1 cellular context compared by ENCODE assay signal in the genomic region with DNA sequence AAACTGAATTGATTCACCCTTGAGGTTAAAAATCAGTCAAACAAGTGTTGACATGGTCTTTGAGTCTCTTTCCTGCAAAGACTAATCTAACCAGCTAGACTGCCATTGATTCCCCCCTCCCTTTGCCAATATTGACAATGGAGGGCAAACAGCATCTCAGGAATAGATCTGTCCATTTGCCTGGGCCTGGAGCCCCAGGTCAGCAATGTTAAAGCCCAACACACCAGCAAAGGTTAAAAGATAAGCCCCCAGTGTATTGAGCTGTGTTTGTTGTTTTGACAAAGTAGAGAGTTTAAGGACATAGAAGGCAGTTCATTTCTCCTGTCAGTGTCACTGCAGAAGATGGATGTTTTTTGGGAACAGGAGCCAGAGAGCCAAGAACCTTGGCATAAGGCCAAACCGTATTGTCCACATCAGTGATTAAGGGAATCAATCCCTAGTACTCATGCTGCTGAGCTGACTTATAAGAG.
A peak's percentile ranks its signal among the peaks of the same experiment; 100 is the strongest.
TF ChIP-seq lines count a peak whose summit lies in the region.

No MANE protein-coding gene starts in this region.

TF ChIP-seq in HepG2, 621 proteins besides CTCF, POLR2A, EP300 and RAD21 (continued from another document and continues in another):
- TF ChIP-seq, protein P1, sequence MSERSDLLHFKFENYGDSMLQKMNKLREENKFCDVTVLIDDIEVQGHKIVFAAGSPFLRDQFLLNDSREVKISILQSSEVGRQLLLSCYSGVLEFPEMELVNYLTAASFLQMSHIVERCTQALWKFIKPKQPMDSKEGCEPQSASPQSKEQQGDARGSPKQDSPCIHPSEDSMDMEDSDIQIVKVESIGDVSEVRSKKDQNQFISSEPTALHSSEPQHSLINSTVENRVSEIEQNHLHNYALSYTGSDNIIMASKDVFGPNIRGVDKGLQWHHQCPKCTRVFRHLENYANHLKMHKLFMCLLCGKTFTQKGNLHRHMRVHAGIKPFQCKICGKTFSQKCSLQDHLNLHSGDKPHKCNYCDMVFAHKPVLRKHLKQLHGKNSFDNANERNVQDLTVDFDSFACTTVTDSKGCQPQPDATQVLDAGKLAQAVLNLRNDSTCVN (CRISPR knock-in tag; IDR thresholded peaks at IDR 0.05; ENCODE audit: borderline replicate concordance): no peak
- TF ChIP-seq HMGA1 (CRISPR knock-in tag; conservative IDR thresholded peaks at IDR 0.05) (no peak), HNF4G (IDR thresholded peaks at IDR 0.05; ENCODE audit: borderline replicate concordance, low read depth, low read length) (peak; percentile 55), HNF4G (CRISPR knock-in tag; IDR thresholded peaks at IDR 0.05; ENCODE audit: borderline replicate concordance, low read depth) (0 out of 2 replicates have a peak, but pooled peaks have one; percentile 36), HOXA7 (CRISPR knock-in tag; IDR thresholded peaks at IDR 0.05) (no peak), PRPF4 (IDR thresholded peaks at IDR 0.05; ENCODE audit: low read depth, low read length, poor library complexity, severe bottlenecking) (no peak), NFIB (CRISPR knock-in tag; IDR thresholded peaks at IDR 0.05; ENCODE audit: borderline replicate concordance) (0 out of 2 replicates have a peak, but pooled peaks have one; percentile 62), PAWR (CRISPR knock-in tag; IDR thresholded peaks at IDR 0.05; ENCODE audit: borderline replicate concordance) (no peak), ZNF3 (CRISPR knock-in tag; IDR thresholded peaks at IDR 0.05) (no peak), MIER3 (CRISPR knock-in tag; IDR thresholded peaks at IDR 0.05; ENCODE audit: borderline replicate concordance) (peak; percentile 64; the same call in 1 of the 2 replicates), ZBTB20 (CRISPR knock-in tag; IDR thresholded peaks at IDR 0.05; ENCODE audit: borderline replicate concordance, low read depth) (peak; percentile 91; the same call in 1 of the 2 replicates), MAZ (IDR thresholded peaks at IDR 0.05; ENCODE audit: borderline replicate concordance, low read depth, low read length) (0 out of 2 replicates have a peak, but pooled peaks have one; percentile 46), MAZ (CRISPR knock-in tag; IDR thresholded peaks at IDR 0.05; ENCODE audit: low read depth) (peak; percentile 66; the same call in 1 of the 2 replicates), U2AF1 (optimal IDR thresholded peaks at IDR 0.05; ENCODE audit: low read depth, low read length) (no peak), SNAPC2 (CRISPR knock-in tag; IDR thresholded peaks at IDR 0.05) (no peak), TBL1XR1 (IDR thresholded peaks at IDR 0.05; ENCODE audit: borderline replicate concordance, low read length, partially characterized antibody) (peak; percentile 90), TCF12 (IDR thresholded peaks at IDR 0.05) (no peak), TCF12 (CRISPR knock-in tag; IDR thresholded peaks at IDR 0.05) (peak; percentile 92; the same call in 1 of the 2 replicates), ZNF720 (CRISPR knock-in tag; IDR thresholded peaks at IDR 0.05) (no peak), ZNF382 (CRISPR knock-in tag; IDR thresholded peaks at IDR 0.05; ENCODE audit: borderline replicate concordance) (no peak), CHD4 (IDR thresholded peaks at IDR 0.05; ENCODE audit: borderline replicate concordance, low read length) (no peak), YY1 (IDR thresholded peaks at IDR 0.05; ENCODE audit: insufficient read depth, insufficient replicate concordance, low read depth, low read length) (no peak), ETV6 (CRISPR knock-in tag; conservative IDR thresholded peaks at IDR 0.05) (no peak), HOXA5 (CRISPR knock-in tag; IDR thresholded peaks at IDR 0.05) (peak; percentile 100), ZNF749 (CRISPR knock-in tag; IDR thresholded peaks at IDR 0.05; ENCODE audit: borderline replicate concordance) (no peak; the same call in 1 of the 2 replicates), JARID2 (CRISPR knock-in tag; IDR thresholded peaks at IDR 0.05; ENCODE audit: insufficient replicate concordance) (no peak), HDAC6 (IDR thresholded peaks at IDR 0.05; ENCODE audit: low read depth, low read length) (no peak), SIX1 (CRISPR knock-in tag; IDR thresholded peaks at IDR 0.05; ENCODE audit: borderline replicate concordance) (peak; percentile 55), KLF12 (CRISPR knock-in tag; IDR thresholded peaks at IDR 0.05; ENCODE audit: borderline replicate concordance) (peak; percentile 58; the same call in 1 of the 2 replicates)
- TF ChIP-seq, protein P2, sequence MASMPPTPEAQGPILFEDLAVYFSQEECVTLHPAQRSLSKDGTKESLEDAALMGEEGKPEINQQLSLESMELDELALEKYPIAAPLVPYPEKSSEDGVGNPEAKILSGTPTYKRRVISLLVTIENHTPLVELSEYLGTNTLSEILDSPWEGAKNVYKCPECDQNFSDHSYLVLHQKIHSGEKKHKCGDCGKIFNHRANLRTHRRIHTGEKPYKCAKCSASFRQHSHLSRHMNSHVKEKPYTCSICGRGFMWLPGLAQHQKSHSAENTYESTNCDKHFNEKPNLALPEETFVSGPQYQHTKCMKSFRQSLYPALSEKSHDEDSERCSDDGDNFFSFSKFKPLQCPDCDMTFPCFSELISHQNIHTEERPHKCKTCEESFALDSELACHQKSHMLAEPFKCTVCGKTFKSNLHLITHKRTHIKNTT (CRISPR knock-in tag; IDR thresholded peaks at IDR 0.05): no peak
- TF ChIP-seq, protein P3, sequence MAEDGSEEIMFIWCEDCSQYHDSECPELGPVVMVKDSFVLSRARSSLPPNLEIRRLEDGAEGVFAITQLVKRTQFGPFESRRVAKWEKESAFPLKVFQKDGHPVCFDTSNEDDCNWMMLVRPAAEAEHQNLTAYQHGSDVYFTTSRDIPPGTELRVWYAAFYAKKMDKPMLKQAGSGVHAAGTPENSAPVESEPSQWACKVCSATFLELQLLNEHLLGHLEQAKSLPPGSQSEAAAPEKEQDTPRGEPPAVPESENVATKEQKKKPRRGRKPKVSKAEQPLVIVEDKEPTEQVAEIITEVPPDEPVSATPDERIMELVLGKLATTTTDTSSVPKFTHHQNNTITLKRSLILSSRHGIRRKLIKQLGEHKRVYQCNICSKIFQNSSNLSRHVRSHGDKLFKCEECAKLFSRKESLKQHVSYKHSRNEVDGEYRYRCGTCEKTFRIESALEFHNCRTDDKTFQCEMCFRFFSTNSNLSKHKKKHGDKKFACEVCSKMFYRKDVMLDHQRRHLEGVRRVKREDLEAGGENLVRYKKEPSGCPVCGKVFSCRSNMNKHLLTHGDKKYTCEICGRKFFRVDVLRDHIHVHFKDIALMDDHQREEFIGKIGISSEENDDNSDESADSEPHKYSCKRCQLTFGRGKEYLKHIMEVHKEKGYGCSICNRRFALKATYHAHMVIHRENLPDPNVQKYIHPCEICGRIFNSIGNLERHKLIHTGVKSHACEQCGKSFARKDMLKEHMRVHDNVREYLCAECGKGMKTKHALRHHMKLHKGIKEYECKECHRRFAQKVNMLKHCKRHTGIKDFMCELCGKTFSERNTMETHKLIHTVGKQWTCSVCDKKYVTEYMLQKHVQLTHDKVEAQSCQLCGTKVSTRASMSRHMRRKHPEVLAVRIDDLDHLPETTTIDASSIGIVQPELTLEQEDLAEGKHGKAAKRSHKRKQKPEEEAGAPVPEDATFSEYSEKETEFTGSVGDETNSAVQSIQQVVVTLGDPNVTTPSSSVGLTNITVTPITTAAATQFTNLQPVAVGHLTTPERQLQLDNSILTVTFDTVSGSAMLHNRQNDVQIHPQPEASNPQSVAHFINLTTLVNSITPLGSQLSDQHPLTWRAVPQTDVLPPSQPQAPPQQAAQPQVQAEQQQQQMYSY (CRISPR knock-in tag; IDR thresholded peaks at IDR 0.05): no peak
- TF ChIP-seq, protein P4, sequence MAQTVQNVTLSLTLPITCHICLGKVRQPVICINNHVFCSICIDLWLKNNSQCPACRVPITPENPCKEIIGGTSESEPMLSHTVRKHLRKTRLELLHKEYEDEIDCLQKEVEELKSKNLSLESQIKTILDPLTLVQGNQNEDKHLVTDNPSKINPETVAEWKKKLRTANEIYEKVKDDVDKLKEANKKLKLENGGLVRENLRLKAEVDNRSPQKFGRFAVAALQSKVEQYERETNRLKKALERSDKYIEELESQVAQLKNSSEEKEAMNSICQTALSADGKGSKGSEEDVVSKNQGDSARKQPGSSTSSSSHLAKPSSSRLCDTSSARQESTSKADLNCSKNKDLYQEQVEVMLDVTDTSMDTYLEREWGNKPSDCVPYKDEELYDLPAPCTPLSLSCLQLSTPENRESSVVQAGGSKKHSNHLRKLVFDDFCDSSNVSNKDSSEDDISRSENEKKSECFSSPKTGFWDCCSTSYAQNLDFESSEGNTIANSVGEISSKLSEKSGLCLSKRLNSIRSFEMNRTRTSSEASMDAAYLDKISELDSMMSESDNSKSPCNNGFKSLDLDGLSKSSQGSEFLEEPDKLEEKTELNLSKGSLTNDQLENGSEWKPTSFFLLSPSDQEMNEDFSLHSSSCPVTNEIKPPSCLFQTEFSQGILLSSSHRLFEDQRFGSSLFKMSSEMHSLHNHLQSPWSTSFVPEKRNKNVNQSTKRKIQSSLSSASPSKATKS (CRISPR knock-in tag; IDR thresholded peaks at IDR 0.05): no peak
- TF ChIP-seq, protein P5, sequence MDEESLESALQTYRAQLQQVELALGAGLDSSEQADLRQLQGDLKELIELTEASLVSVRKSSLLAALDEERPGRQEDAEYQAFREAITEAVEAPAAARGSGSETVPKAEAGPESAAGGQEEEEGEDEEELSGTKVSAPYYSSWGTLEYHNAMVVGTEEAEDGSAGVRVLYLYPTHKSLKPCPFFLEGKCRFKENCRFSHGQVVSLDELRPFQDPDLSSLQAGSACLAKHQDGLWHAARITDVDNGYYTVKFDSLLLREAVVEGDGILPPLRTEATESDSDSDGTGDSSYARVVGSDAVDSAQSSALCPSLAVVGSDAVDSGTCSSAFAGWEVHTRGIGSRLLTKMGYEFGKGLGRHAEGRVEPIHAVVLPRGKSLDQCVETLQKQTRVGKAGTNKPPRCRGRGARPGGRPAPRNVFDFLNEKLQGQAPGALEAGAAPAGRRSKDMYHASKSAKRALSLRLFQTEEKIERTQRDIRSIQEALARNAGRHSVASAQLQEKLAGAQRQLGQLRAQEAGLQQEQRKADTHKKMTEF (CRISPR knock-in tag; IDR thresholded peaks at IDR 0.05): peak; percentile 87; the same call in 1 of the 2 replicates
- TF ChIP-seq, protein P6, sequence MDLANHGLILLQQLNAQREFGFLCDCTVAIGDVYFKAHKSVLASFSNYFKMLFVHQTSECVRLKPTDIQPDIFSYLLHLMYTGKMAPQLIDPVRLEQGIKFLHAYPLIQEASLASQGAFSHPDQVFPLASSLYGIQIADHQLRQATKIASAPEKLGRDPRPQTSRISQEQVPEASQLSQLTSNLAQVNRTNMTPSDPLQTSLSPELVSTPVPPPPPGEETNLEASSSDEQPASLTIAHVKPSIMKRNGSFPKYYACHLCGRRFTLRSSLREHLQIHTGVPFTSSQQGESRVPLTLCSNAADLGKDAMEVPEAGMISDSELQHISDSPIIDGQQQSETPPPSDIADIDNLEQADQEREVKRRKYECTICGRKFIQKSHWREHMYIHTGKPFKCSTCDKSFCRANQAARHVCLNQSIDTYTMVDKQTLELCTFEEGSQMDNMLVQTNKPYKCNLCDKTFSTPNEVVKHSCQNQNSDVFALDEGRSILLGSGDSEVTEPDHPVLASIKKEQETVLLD (CRISPR knock-in tag; IDR thresholded peaks at IDR 0.05; ENCODE audit: low read depth): no peak
- TF ChIP-seq, protein P7, sequence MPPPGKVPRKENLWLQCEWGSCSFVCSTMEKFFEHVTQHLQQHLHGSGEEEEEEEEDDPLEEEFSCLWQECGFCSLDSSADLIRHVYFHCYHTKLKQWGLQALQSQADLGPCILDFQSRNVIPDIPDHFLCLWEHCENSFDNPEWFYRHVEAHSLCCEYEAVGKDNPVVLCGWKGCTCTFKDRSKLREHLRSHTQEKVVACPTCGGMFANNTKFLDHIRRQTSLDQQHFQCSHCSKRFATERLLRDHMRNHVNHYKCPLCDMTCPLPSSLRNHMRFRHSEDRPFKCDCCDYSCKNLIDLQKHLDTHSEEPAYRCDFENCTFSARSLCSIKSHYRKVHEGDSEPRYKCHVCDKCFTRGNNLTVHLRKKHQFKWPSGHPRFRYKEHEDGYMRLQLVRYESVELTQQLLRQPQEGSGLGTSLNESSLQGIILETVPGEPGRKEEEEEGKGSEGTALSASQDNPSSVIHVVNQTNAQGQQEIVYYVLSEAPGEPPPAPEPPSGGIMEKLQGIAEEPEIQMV (CRISPR knock-in tag; IDR thresholded peaks at IDR 0.05; ENCODE audit: low read depth): no peak
- TF ChIP-seq, protein P8, sequence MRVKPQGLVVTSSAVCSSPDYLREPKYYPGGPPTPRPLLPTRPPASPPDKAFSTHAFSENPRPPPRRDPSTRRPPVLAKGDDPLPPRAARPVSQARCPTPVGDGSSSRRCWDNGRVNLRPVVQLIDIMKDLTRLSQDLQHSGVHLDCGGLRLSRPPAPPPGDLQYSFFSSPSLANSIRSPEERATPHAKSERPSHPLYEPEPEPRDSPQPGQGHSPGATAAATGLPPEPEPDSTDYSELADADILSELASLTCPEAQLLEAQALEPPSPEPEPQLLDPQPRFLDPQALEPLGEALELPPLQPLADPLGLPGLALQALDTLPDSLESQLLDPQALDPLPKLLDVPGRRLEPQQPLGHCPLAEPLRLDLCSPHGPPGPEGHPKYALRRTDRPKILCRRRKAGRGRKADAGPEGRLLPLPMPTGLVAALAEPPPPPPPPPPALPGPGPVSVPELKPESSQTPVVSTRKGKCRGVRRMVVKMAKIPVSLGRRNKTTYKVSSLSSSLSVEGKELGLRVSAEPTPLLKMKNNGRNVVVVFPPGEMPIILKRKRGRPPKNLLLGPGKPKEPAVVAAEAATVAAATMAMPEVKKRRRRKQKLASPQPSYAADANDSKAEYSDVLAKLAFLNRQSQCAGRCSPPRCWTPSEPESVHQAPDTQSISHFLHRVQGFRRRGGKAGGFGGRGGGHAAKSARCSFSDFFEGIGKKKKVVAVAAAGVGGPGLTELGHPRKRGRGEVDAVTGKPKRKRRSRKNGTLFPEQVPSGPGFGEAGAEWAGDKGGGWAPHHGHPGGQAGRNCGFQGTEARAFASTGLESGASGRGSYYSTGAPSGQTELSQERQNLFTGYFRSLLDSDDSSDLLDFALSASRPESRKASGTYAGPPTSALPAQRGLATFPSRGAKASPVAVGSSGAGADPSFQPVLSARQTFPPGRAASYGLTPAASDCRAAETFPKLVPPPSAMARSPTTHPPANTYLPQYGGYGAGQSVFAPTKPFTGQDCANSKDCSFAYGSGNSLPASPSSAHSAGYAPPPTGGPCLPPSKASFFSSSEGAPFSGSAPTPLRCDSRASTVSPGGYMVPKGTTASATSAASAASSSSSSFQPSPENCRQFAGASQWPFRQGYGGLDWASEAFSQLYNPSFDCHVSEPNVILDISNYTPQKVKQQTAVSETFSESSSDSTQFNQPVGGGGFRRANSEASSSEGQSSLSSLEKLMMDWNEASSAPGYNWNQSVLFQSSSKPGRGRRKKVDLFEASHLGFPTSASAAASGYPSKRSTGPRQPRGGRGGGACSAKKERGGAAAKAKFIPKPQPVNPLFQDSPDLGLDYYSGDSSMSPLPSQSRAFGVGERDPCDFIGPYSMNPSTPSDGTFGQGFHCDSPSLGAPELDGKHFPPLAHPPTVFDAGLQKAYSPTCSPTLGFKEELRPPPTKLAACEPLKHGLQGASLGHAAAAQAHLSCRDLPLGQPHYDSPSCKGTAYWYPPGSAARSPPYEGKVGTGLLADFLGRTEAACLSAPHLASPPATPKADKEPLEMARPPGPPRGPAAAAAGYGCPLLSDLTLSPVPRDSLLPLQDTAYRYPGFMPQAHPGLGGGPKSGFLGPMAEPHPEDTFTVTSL (CRISPR knock-in tag; IDR thresholded peaks at IDR 0.05; ENCODE audit: borderline replicate concordance): peak; percentile 99
- TF ChIP-seq, protein P9, sequence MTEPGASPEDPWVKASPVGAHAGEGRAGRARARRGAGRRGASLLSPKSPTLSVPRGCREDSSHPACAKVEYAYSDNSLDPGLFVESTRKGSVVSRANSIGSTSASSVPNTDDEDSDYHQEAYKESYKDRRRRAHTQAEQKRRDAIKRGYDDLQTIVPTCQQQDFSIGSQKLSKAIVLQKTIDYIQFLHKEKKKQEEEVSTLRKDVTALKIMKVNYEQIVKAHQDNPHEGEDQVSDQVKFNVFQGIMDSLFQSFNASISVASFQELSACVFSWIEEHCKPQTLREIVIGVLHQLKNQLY (CRISPR knock-in tag; IDR thresholded peaks at IDR 0.05): peak; percentile 64; the same call in 1 of the 2 replicates
